Comparison of ENCODE assay signal across 8 cellular contexts in genomic region chr6:127342296-127342945, GRCh38. TPM values are rescaled to one million over a fixed set of nuclear protein-coding genes. Genes with fewer than 3 reads are reported as not detected.
DNase-seq lines count a peak whose midpoint lies in the region; ATAC-seq and TF ChIP-seq lines count a peak whose summit lies in the region.

No MANE protein-coding gene starts in this region.

- H2AFZ ChIP-seq in OCI-LY3 (ENCODE audit: low read depth, low read length), result peak overlapping the region; percentile 96; the same call in 1 of the 2 replicates

- peak overlapping the region; percentile 69 for H3K27ac ChIP-seq in OCI-LY3 (ENCODE audit: low read length)
- H3K27ac ChIP-seq in ovary, result peak overlapping the region in 1 of 2 donors; percentile 54

- H3K4me3 ChIP-seq in OCI-LY3 (ENCODE audit: low read length), result peak overlapping the region; percentile 98
- peak overlapping the region; percentile 98 for H3K4me3 ChIP-seq in fibroblast of mammary gland (ENCODE audit: control insufficient read depth, low read depth, low read length)
- peak overlapping the region; percentile 49 for H3K4me3 ChIP-seq in ovary

- H3K9me3 ChIP-seq in OCI-LY3 (ENCODE audit: insufficient read depth, low read length), result no peaks in the 10 kb centered on the region
- no peaks in the 10 kb centered on the region for H3K9me3 ChIP-seq in ovary

- H3K79me2 ChIP-seq in OCI-LY3 (ENCODE audit: low read length), result peaks cover 73% of the 10 kb centered on the region

- peak overlapping the region; percentile 96 for H3K4me2 ChIP-seq in OCI-LY3 (ENCODE audit: low read length)

- 7 to 10% (median 8%) methylated on average over 10 of the region's 10 CpGs for WGBS in ovary, 3 donors

- no peaks in the 10 kb centered on the region for H3K36me3 ChIP-seq in OCI-LY3 (replicated peaks; ENCODE audit: low read depth, low read length)
- H3K36me3 ChIP-seq in ovary, result no peaks in the 10 kb centered on the region

- peaks cover 19% of the 10 kb centered on the region for H4K20me1 ChIP-seq in OCI-LY3 (ENCODE audit: insufficient read depth, low read length)

- no peak for TF ChIP-seq POLR2A in ovary (IDR thresholded peaks at IDR 0.05)

- TF ChIP-seq CTCF in OCI-LY3 (IDR thresholded peaks at IDR 0.05; ENCODE audit: low read depth, low read length) (no peak), fibroblast of mammary gland (conservative IDR thresholded peaks at IDR 0.05; ENCODE audit: control insufficient read depth, insufficient read depth, low read depth, low read length) (no peak), ovary (IDR thresholded peaks at IDR 0.05) (no peak)

- intact Hi-C loops in ovary (cut with DNase I), result no loop called here

- H3K9ac ChIP-seq in OCI-LY3 (ENCODE audit: low read length), result peak overlapping the region; percentile 96

- H3K4me1 ChIP-seq in OCI-LY3 (ENCODE audit: low read length) (peaks cover 20% of the 10 kb centered on the region), ovary (ENCODE audit: insufficient read depth) (peaks cover 10% of the 10 kb centered on the region)

- no peaks in the 10 kb centered on the region for H3K27me3 ChIP-seq in OCI-LY3 (ENCODE audit: low read depth, low read length)
- no peaks in the 10 kb centered on the region for H3K27me3 ChIP-seq in ovary

- TF ChIP-seq EP300 in ovary (IDR thresholded peaks at IDR 0.05), result no peak

- no peak for ATAC-seq in HG02852 (IDR thresholded peaks at IDR 0.05; ENCODE audit: unreplicated experiment)

- DNase-seq in NCI-H1105 treated with DMSO at 0.1 percent for 48 hours (lab: John Stamatoyannopoulos, UW) (peak; percentile 24), NCI-H1105 (lab: John Stamatoyannopoulos, UW) (no peak), fibroblast of mammary gland (ENCODE audit: low read depth) (no peak), ovary (no peak), GM19238 (ENCODE audit: insufficient read length, low spot score) (no peak), putamen (ENCODE audit: low spot score) (no peak)

RNA-seq across cellular contexts. Expression of gene ECHDC1, which starts 1.0 kb away (rescaled TPM):
- total RNA-seq in ovary, result 10 to 100 TPM; 19.3 to 40.3 (median 21.8) TPM
- polyA plus RNA-seq in ovary, result 10 to 100 TPM; 23.9 to 34.9 TPM
